1 cellular context compared by ENCODE assay signal in the genomic region with DNA sequence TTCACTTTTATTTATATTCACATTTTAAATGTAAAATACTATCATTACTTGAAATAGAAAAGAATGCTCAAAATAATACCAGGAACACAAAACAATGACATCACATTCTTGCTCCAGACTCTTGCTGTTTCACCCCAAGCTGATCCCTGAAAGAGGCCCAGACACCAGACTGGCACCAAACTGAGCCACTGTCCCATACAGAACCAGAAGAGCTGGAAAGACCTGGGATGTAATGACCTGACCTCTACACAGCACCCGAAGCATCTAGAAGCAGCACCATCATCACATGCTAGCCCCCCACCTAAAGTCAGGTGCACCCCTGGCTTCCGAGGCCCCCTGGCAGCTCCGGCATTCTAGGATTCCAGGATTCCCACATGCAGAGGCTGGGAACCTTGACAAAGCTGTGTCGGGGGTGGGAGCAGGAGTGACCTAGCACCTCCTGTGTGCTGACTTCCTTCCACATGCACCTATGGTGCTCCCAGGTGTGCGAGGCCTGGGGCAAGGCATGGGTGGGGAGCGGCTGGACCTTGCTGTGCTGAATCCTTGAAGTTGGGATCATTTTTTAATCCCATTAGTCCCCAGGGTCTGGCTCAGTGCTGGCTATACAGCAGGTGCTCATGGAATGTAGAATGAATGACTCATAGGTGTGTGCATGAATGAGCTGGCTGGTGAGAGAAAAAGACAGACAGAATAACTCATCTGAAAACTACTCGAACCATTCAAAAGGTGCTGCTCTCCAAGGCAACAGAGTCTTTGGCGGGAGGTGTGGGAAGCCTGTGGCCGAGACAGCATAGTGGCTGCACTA.
TF ChIP-seq lines count a peak whose summit lies in the region.

No MANE protein-coding gene starts in this region.

TF ChIP-seq in H1, 55 proteins besides CTCF, POLR2A, EP300 and RAD21:
- TF ChIP-seq POLR2AphosphoS5 (IDR thresholded peaks at IDR 0.05; ENCODE audit: low read depth, low read length) (no peak), GABPA (IDR thresholded peaks at IDR 0.05; ENCODE audit: borderline replicate concordance, insufficient read depth, low read length) (no peak), JUND (IDR thresholded peaks at IDR 0.05; ENCODE audit: low read length) (no peak), TAF1 (IDR thresholded peaks at IDR 0.05; ENCODE audit: low read depth, low read length) (no peak), CEBPB (IDR thresholded peaks at IDR 0.05; ENCODE audit: low read depth, low read length) (no peak), NRF1 (IDR thresholded peaks at IDR 0.05; ENCODE audit: low read depth, low read length) (no peak), SIX5 (IDR thresholded peaks at IDR 0.05; ENCODE audit: low read depth, low read length) (no peak), RBBP5 (IDR thresholded peaks at IDR 0.05; ENCODE audit: borderline replicate concordance, low read depth, low read length) (no peak), HDAC2 (IDR thresholded peaks at IDR 0.05; ENCODE audit: borderline replicate concordance in 1 of 2, low read depth in 2 of 2, low read length in 2 of 2) (no peak), SIN3A (conservative IDR thresholded peaks at IDR 0.05 in 1 of 2, IDR thresholded peaks at IDR 0.05 in 1 of 2; ENCODE audit: low read depth in 1 of 2, low read length in 2 of 2) (no peak), ASH2L (IDR thresholded peaks at IDR 0.05; ENCODE audit: low read length) (no peak), SIRT6 (IDR thresholded peaks at IDR 0.05; ENCODE audit: low read length) (no peak), KDM5A (IDR thresholded peaks at IDR 0.05; ENCODE audit: low read length) (no peak)
- TF ChIP-seq, protein P1, sequence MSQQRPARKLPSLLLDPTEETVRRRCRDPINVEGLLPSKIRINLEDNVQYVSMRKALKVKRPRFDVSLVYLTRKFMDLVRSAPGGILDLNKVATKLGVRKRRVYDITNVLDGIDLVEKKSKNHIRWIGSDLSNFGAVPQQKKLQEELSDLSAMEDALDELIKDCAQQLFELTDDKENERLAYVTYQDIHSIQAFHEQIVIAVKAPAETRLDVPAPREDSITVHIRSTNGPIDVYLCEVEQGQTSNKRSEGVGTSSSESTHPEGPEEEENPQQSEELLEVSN (IDR thresholded peaks at IDR 0.05) = no peak
- TF ChIP-seq, protein P2, sequence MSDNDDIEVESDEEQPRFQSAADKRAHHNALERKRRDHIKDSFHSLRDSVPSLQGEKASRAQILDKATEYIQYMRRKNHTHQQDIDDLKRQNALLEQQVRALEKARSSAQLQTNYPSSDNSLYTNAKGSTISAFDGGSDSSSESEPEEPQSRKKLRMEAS (IDR thresholded peaks at IDR 0.05) = no peak
- TF ChIP-seq, protein P3, sequence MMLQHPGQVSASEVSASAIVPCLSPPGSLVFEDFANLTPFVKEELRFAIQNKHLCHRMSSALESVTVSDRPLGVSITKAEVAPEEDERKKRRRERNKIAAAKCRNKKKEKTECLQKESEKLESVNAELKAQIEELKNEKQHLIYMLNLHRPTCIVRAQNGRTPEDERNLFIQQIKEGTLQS (IDR thresholded peaks at IDR 0.05; ENCODE audit: insufficient read depth, low read depth, low read length) = no peak
